Comparison of ENCODE assay signal across 11 cellular contexts in the genomic region with DNA sequence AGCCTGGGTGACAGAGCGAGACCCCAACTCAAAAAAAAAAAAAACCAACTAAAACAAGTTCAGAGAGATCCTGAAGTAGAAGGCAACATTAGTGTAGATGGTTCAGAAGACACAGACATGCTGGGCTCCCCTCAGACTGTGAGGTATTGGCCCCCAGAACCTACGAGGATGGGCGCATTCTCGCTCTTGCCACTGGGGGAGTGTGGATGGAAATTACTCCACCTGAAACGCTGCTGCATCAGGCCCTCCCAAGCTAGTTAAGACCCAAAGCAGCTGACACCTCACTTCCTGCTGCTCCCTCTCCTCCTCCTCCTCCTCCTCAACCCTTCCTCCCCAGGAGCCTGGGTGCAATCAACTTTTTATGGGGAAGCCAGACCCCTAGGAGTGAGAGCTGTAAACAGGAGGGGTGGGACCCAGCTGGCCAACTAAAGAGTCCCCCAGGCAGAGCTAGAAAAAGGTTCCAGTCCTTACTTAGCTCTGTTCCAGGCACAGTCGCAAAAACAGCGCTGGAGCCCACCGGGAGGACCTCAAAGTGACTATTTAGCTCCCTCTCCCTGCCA. TPM values are rescaled to one million over a fixed set of nuclear protein-coding genes. Genes with fewer than 3 reads are reported as not detected.
DNase-seq lines count a peak whose midpoint lies in the region; ATAC-seq and TF ChIP-seq lines count a peak whose summit lies in the region.
"Had no signal": no experiment of that assay in that cellular context is flagged by ENCODE, and none has a peak within 500 bp of the region (broad histone marks: within the 10 kb centered on the region; RNA-seq: fewer than 3 reads in every experiment).

No MANE protein-coding gene starts in this region.

- peaks cover 16% of the 10 kb centered on the region for H3K4me1 ChIP-seq in effector memory CD4-positive, alpha-beta T cell (ENCODE audit: control insufficient read depth, insufficient read depth, low read length, poor library complexity, severe bottlenecking)

- intact Hi-C loops in Right ventricle myocardium inferior (cut with DNase I): no loop called here

- no peaks in the 10 kb centered on the region for H3K36me3 ChIP-seq in effector memory CD4-positive, alpha-beta T cell (ENCODE audit: control insufficient read depth, insufficient read depth, low read length)
- H3K36me3 ChIP-seq: neutrophil, Peyer's patch had no signal

- H3K9me3 ChIP-seq in effector memory CD4-positive, alpha-beta T cell (ENCODE audit: control insufficient read depth, low read length): no peaks in the 10 kb centered on the region
- H3K9me3 ChIP-seq: neutrophil, Peyer's patch had no signal

- DNase-seq in AG09319 (ENCODE audit: extremely low read depth, low read depth) (no peak), iPS-NIHi11 (ENCODE audit: low spot score) (peak; percentile 64), ACHN (no peak), GOT3 (lab: John Stamatoyannopoulos, UW) (no peak), Right ventricle myocardium inferior (ENCODE audit: missing footprints) (no peak)
- DNase-seq in effector memory CD4-positive, alpha-beta T cell: no peak
- DNase-seq: NCI-H1092 treated with DMSO at 0.1 percent for 48 hours, Peyer's patch had no signal

- peak; percentile 9 for TF ChIP-seq CTCF in AG09319 (IDR thresholded peaks at IDR 0.05; ENCODE audit: low read depth, low read length)
- peak; percentile 18; the same call in 1 of the 2 replicates for TF ChIP-seq CTCF in GM12875 (IDR thresholded peaks at IDR 0.05; ENCODE audit: borderline replicate concordance, insufficient read depth, low read depth, low read length)
- 0 out of 2 replicates have a peak, but pooled peaks have one; percentile 12 for TF ChIP-seq CTCF in WI38 (IDR thresholded peaks at IDR 0.05; ENCODE audit: low read depth, low read length)

- no peak overlapping the region for H3K27ac ChIP-seq in effector memory CD4-positive, alpha-beta T cell (ENCODE audit: insufficient read depth, low read length, poor library complexity, severe bottlenecking)
- H3K27ac ChIP-seq: neutrophil, Peyer's patch had no signal

- in situ Hi-C loops in ACHN (cut with HindIII; ENCODE audit: low pct_ligation_motif_present, low pct_unique_long_range_greater_than_20kb, low sequenced_read_pairs): no loop called here

- H3K27me3 ChIP-seq in effector memory CD4-positive, alpha-beta T cell (replicated peaks; ENCODE audit: control insufficient read depth, insufficient read depth, low read length, poor library complexity, severe bottlenecking): no peaks in the 10 kb centered on the region
- H3K27me3 ChIP-seq: Peyer's patch had no signal

- H3K4me3 ChIP-seq in GM12875 (ENCODE audit: low read depth, low read length) (no peak overlapping the region), WI38 (ENCODE audit: low read depth, low read length) (no peak overlapping the region)
- no peak overlapping the region for H3K4me3 ChIP-seq in effector memory CD4-positive, alpha-beta T cell (ENCODE audit: insufficient read depth, low read depth, low read length, poor library complexity, severe bottlenecking)
- H3K4me3 ChIP-seq: Peyer's patch had no signal

- ATAC-seq in Right ventricle myocardium inferior: no peak

RNA-seq across cellular contexts. Expression of a gene that starts 7.4 kb away (rescaled TPM):
- 28.7 TPM for total RNA-seq in Right ventricle myocardium inferior
